In the genomic region with DNA sequence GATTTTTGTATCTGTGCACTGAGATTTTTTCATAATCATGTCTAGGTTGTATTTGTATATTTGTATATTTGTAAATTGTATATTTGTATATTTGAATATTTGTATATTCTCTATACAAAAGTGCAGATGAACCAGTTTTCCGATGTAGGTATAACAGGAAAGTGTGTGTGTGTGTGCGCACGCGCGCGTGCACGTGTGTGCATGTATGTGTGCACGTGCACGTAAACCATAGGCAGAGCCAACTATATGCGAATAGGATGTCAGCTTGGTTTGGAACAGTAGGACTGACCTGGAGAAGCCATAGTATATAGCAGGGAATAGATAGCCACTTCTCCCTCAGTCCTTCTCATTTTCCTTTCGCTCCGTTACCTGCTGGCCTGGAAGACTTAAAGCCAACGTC, we compare ENCODE assay signal across 20 cellular contexts.
DNase-seq lines count a peak whose midpoint lies in the region; ATAC-seq, FAIRE-seq and TF ChIP-seq lines count a peak whose summit lies in the region.
"Had no signal": no experiment of that assay in that cellular context is flagged by ENCODE, and none has a peak within 500 bp of the region (broad histone marks: within the 10 kb centered on the region; RNA-seq: fewer than 3 reads in every experiment).

No MANE protein-coding gene starts in this region.

- H3K9me3 ChIP-seq in HepG2 (ENCODE audit: low read length) (peaks cover 16% of the 10 kb centered on the region), right lobe of liver (no peaks in the 10 kb centered on the region), mesenchymal stem cell (ENCODE audit: control insufficient read depth, low read length) (peaks cover 21% of the 10 kb centered on the region)
- H3K9me3 ChIP-seq: A549 had no signal

- H3K36me3 ChIP-seq in HepG2 (replicated peaks in 1 of 2; ENCODE audit: control insufficient read depth in 1 of 2, insufficient read depth in 2 of 2, low read length in 2 of 2) (no peaks in the 10 kb centered on the region), right lobe of liver (no peaks in the 10 kb centered on the region), mesenchymal stem cell (ENCODE audit: control insufficient read depth in 1 of 2, insufficient read depth in 2 of 2, low read depth in 1 of 2, low read length in 2 of 2) (no peaks in the 10 kb centered on the region)
- H3K36me3 ChIP-seq: BLaER1 treated with 17β-estradiol and CSF1 and Interleukin-3, amounts not matched to agents 10 nM and 100 nM had no signal

- no peak overlapping the region for H4K91ac ChIP-seq in mesenchymal stem cell (ENCODE audit: low read length)

- H4K20me1 ChIP-seq in HepG2 (ENCODE audit: insufficient read depth, low read length), result no peaks in the 10 kb centered on the region
- H4K20me1 ChIP-seq: BLaER1 treated with 17β-estradiol and CSF1 and Interleukin-3, amounts not matched to agents 10 nM and 100 nM had no signal

- FAIRE-seq in HepG2 (lab: Jason Lieb, UNC), result no peak
- FAIRE-seq: A549, G401.6, GM12891, GM19239 had no signal

- no peak for DNase-seq in HepG2 (ENCODE audit: low spot score)
- no peak for DNase-seq in right lobe of liver
- no peak for DNase-seq in mesenchymal stem cell
- no peak for DNase-seq in effector memory CD8-positive, alpha-beta T cell
- DNase-seq: AML-193; Caco-2; Calu3; CD4-positive, alpha-beta T cell; CD8-positive, alpha-beta T cell; DMS79 treated with DMSO at 0.1 percent for 48 hours; GF-D8 had no signal

- intact Hi-C loops in HepG2 (cut with micrococcal nuclease; ENCODE audit: unreplicated experiment), result no loop called here
- intact Hi-C loops in right lobe of liver (cut with DNase I), result no loop called here

- TF ChIP-seq POLR2A in HepG2 (IDR thresholded peaks at IDR 0.05; ENCODE audit: insufficient read depth in 1 of 2, low read depth in 2 of 2, low read length in 2 of 2) (no peak), right lobe of liver (IDR thresholded peaks at IDR 0.05) (no peak)

- TF ChIP-seq EP300 in HepG2 (IDR thresholded peaks at IDR 0.05; ENCODE audit: low read depth in 2 of 2, low read length in 2 of 2) (no peak), HepG2 (CRISPR knock-in tag; IDR thresholded peaks at IDR 0.05; ENCODE audit: borderline replicate concordance) (no peak)

- H2BK15ac ChIP-seq in mesenchymal stem cell (ENCODE audit: low read depth, poor library complexity, severe bottlenecking), result no peak overlapping the region

- H2AFZ ChIP-seq in HepG2 (ENCODE audit: low read length) (no peak overlapping the region), mesenchymal stem cell (ENCODE audit: low read depth, low read length) (no peak overlapping the region)

- ATAC-seq in HepG2 (no peak), right lobe of liver (no peak), GM21526 (IDR thresholded peaks at IDR 0.05; ENCODE audit: low FRiP score, unreplicated experiment) (no peak)
- ATAC-seq in effector memory CD8-positive, alpha-beta T cell (replicated peaks), result no peak
- ATAC-seq: A549; CD8-positive, alpha-beta T cell had no signal

- TF ChIP-seq CTCF in HepG2 (CRISPR knock-in tag; IDR thresholded peaks at IDR 0.05) (no peak), right lobe of liver (IDR thresholded peaks at IDR 0.05) (no peak)

- 70% methylated on average over 13 of the region's 13 CpGs for WGBS in HepG2 (ENCODE audit: low lambda C conversion rate)
- 88% methylated on average over 13 of the region's 13 CpGs for WGBS in right lobe of liver (ENCODE audit: insufficient coverage, low coverage, low lambda C conversion rate, missing lambda C conversion rate)
- over 99% methylated on average over 13 of the region's 13 CpGs for WGBS in mesenchymal stem cell

- no peak overlapping the region for H3K4me2 ChIP-seq in HepG2 (ENCODE audit: low read depth, low read length)
- H3K4me2 ChIP-seq in mesenchymal stem cell (ENCODE audit: low read length, poor library complexity, severe bottlenecking), result no peak overlapping the region
- H3K4me2 ChIP-seq: A549; BLaER1 treated with 17β-estradiol and CSF1 and Interleukin-3, amounts not matched to agents 10 nM and 100 nM had no signal

- H3K14ac ChIP-seq in mesenchymal stem cell (ENCODE audit: low read length in 2 of 2), result peak overlapping the region in 1 of 2 experiments; percentile 64

- H3K9ac ChIP-seq in HepG2 (ENCODE audit: insufficient read depth, low read depth, low read length) (no peak overlapping the region), mesenchymal stem cell (ENCODE audit: low read length) (no peak overlapping the region)
- H3K9ac ChIP-seq: BLaER1 treated with 17β-estradiol and CSF1 and Interleukin-3, amounts not matched to agents 10 nM and 100 nM had no signal

- H2BK120ac ChIP-seq in mesenchymal stem cell (ENCODE audit: low read depth, low read length), result no peak overlapping the region

- no peaks in the 10 kb centered on the region for H3K36me3 Mint-ChIP-seq in effector memory CD8-positive, alpha-beta T cell (ENCODE audit: insufficient read depth)
- H3K36me3 Mint-ChIP-seq: CD8-positive, alpha-beta T cell had no signal

- H3K27me3 Mint-ChIP-seq in effector memory CD8-positive, alpha-beta T cell, result no peaks in the 10 kb centered on the region
- H3K27me3 Mint-ChIP-seq: B cell; CD4-positive, alpha-beta T cell had no signal

- no peak overlapping the region for H3K27ac ChIP-seq in HepG2 (ENCODE audit: extremely low read length, insufficient read depth, low read length)
- H3K27ac ChIP-seq in right lobe of liver, result no peak overlapping the region
- no peak overlapping the region for H3K27ac ChIP-seq in mesenchymal stem cell (ENCODE audit: low read length, poor library complexity, severe bottlenecking)
- H3K27ac ChIP-seq: 22Rv1; A549; BLaER1 treated with 17β-estradiol and CSF1 and Interleukin-3, amounts not matched to agents 10 nM and 100 nM; C4-2B had no signal

- H3K4me3 ChIP-seq in HepG2 (replicated peaks in 1 of 3; ENCODE audit: insufficient read depth in 1 of 3, low read depth in 2 of 3, low read length in 3 of 3) (no peak overlapping the region), right lobe of liver (no peak overlapping the region), mesenchymal stem cell (ENCODE audit: insufficient read depth in 1 of 2, low read depth in 1 of 2, low read length in 2 of 2) (no peak overlapping the region)
- H3K4me3 ChIP-seq: A549; BLaER1 treated with 17β-estradiol and CSF1 and Interleukin-3, amounts not matched to agents 10 nM and 100 nM had no signal

- H3K18ac ChIP-seq in mesenchymal stem cell (ENCODE audit: low read depth in 1 of 2, low read length in 2 of 2), result peak overlapping the region in 1 of 2 experiments; percentile 57

- H2BK5ac ChIP-seq in mesenchymal stem cell (ENCODE audit: low read depth, low read length, poor library complexity, severe bottlenecking), result no peak overlapping the region

- POLR2A ChIA-PET in HepG2 (lab: Yijun Ruan, JAX), result no interaction called here

- peak overlapping the region; percentile 27 for H4K8ac ChIP-seq in mesenchymal stem cell (ENCODE audit: low read length)

- CTCF ChIA-PET in HepG2 (lab: Yijun Ruan, JAX; ENCODE audit: low intra/inter-chr PET ratio, low total read pairs), result no interaction called here

- no peaks in the 10 kb centered on the region for H3K4me1 Mint-ChIP-seq in effector memory CD8-positive, alpha-beta T cell (ENCODE audit: low read depth in 2 of 2)
- H3K4me1 Mint-ChIP-seq: B cell had no signal

- H3K79me1 ChIP-seq in mesenchymal stem cell (replicated peaks; ENCODE audit: low read length, poor library complexity, severe bottlenecking), result no peaks in the 10 kb centered on the region

- no TSS peak for BruUV-seq in HepG2 (replicated peaks; lab: Mats Ljungman, UMichigan)

- no peak overlapping the region for H2BK12ac ChIP-seq in mesenchymal stem cell (ENCODE audit: low read length in 2 of 2)

- no peak overlapping the region for H3K4me3 Mint-ChIP-seq in effector memory CD8-positive, alpha-beta T cell
- H3K4me3 Mint-ChIP-seq: B cell; CD4-positive, alpha-beta T cell; CD8-positive, alpha-beta T cell had no signal

- H2AK5ac ChIP-seq in mesenchymal stem cell (ENCODE audit: low read length, severe bottlenecking), result no peak overlapping the region

- TF ChIP-seq RAD21 in HepG2 (CRISPR knock-in tag; IDR thresholded peaks at IDR 0.05), result no peak

- in situ Hi-C loops in HepG2 (cut with HindIII; ENCODE audit: extremely low pct_ligation_motif_present, low pct_unique_long_range_greater_than_20kb), result no loop called here

- H3K4me1 ChIP-seq in HepG2 (ENCODE audit: insufficient read depth, low read length), result no peaks in the 10 kb centered on the region
- H3K4me1 ChIP-seq in right lobe of liver, result no peaks in the 10 kb centered on the region
- no peaks in the 10 kb centered on the region for H3K4me1 ChIP-seq in mesenchymal stem cell (ENCODE audit: control insufficient read depth, insufficient read depth, low read depth, low read length)
- H3K4me1 ChIP-seq: A549, Caco-2 had no signal

- no peak overlapping the region for H3K27ac Mint-ChIP-seq in effector memory CD8-positive, alpha-beta T cell
- H3K27ac Mint-ChIP-seq: B cell; CD4-positive, alpha-beta T cell; CD8-positive, alpha-beta T cell had no signal

- no peaks in the 10 kb centered on the region for H3K79me2 ChIP-seq in HepG2 (ENCODE audit: insufficient read depth, low read length)

- no peak overlapping the region for H3K23ac ChIP-seq in mesenchymal stem cell (ENCODE audit: low read length in 2 of 2)

- no peak overlapping the region for H3K4ac ChIP-seq in mesenchymal stem cell (ENCODE audit: low read depth in 1 of 2, low read length in 2 of 2)

- H3K9me3 Mint-ChIP-seq in effector memory CD8-positive, alpha-beta T cell, result peaks cover 14 to 25% of the 10 kb centered on the region in 2 donors

- H3K27me3 ChIP-seq in HepG2 (ENCODE audit: control insufficient read depth in 1 of 2, insufficient read depth in 2 of 2, low read length in 2 of 2), result no peaks in the 10 kb centered on the region
- H3K27me3 ChIP-seq in right lobe of liver, result no peaks in the 10 kb centered on the region
- H3K27me3 ChIP-seq in mesenchymal stem cell (ENCODE audit: control insufficient read depth in 1 of 2, insufficient read depth in 1 of 2, low read length in 2 of 2), result no peaks in the 10 kb centered on the region
- H3K27me3 ChIP-seq: BLaER1 treated with 17β-estradiol and CSF1 and Interleukin-3, amounts not matched to agents 10 nM and 100 nM had no signal

TF ChIP-seq in HepG2, 621 proteins besides CTCF, POLR2A, EP300 and RAD21 (continues in another document):
- no peak for TF ChIP-seq LBX2 (CRISPR knock-in tag; IDR thresholded peaks at IDR 0.05; ENCODE audit: borderline replicate concordance)
- TF ChIP-seq ZNF549 (CRISPR knock-in tag; IDR thresholded peaks at IDR 0.05), result no peak
